ENCODE assay signal across 9 cellular contexts in genomic region chr16:2194166-2194834, GRCh38. TPM values are rescaled to one million over a fixed set of nuclear protein-coding genes. Genes with fewer than 3 reads are reported as not detected.
DNase-seq lines count a peak whose midpoint lies in the region; ATAC-seq and TF ChIP-seq lines count a peak whose summit lies in the region.
"Had no signal": no experiment of that assay in that cellular context is flagged by ENCODE, and none has a peak within 500 bp of the region (broad histone marks: within the 10 kb centered on the region; RNA-seq: fewer than 3 reads in every experiment).

No MANE protein-coding gene starts in this region.

- peak overlapping the region; percentile 73 for H3K4me3 Mint-ChIP-seq in neural crest cell

- H3K36me3 Mint-ChIP-seq in neural crest cell (ENCODE audit: low read depth), result no peaks in the 10 kb centered on the region

- no peak for TF ChIP-seq CTCF in neural crest cell (conservative IDR thresholded peaks at IDR 0.05)

- no peak for ATAC-seq in GM19023 (IDR thresholded peaks at IDR 0.05; ENCODE audit: unreplicated experiment)
- ATAC-seq in HG02763 (IDR thresholded peaks at IDR 0.05; ENCODE audit: unreplicated experiment), result no peak

- H3K9me3 Mint-ChIP-seq in neural crest cell, result no peaks in the 10 kb centered on the region

- DNase-seq in NCI-H748 (lab: John Stamatoyannopoulos, UW; ENCODE audit: unreplicated experiment) (peak; percentile 39), NCI-H748 treated with DMSO at 0.1 percent for 48 hours (lab: John Stamatoyannopoulos, UW) (no peak), M059J (ENCODE audit: low read depth) (peak; percentile 90), amniotic epithelial cell (ENCODE audit: low read depth) (peak; percentile 78), neural crest cell (ENCODE audit: low read depth, low spot score) (no peak), NCI-H510A treated with DMSO at 0.1 percent for 48 hours (lab: John Stamatoyannopoulos, UW) (no peak)
- DNase-seq: heart right ventricle had no signal

- H3K4me1 Mint-ChIP-seq in neural crest cell, result peaks cover 14% of the 10 kb centered on the region

- H3K27me3 Mint-ChIP-seq in neural crest cell (ENCODE audit: low read depth), result peaks cover 19% of the 10 kb centered on the region

- H3K27ac Mint-ChIP-seq in neural crest cell (ENCODE audit: unreplicated experiment), result no peak overlapping the region

RNA-seq across cellular contexts. Expression of gene CASKIN1, which starts 2.1 kb away (rescaled TPM):
- not detected in 2 replicates for total RNA-seq in M059J (2014; rRNA removed; shearing (Covaris generic))
- 18.9 and 20.2 TPM in 2 replicates for total RNA-seq in neural crest cell

RNA-seq across cellular contexts. Expression of gene MLST8, which starts 11.0 kb away (rescaled TPM):
- 18.9 and 26.5 TPM in 2 replicates for total RNA-seq in M059J (2014; rRNA removed; shearing (Covaris generic))
- 68.1 and 69.2 TPM in 2 replicates for total RNA-seq in neural crest cell

RNA-seq across cellular contexts. Expression of gene BRICD5, which starts 16.4 kb away (rescaled TPM):
- total RNA-seq in M059J (2014; rRNA removed; shearing (Covaris generic)), result 0.10 and 0.89 TPM in 2 replicates
- total RNA-seq in neural crest cell, result 31.2 and 32.0 TPM in 2 replicates

RNA-seq across cellular contexts. Expression of gene PGP, which starts 20.3 kb away (rescaled TPM):
- 23.9 and 32.7 TPM in 2 replicates for total RNA-seq in M059J (2014; rRNA removed; shearing (Covaris generic))
- 47.3 and 50.2 TPM in 2 replicates for total RNA-seq in neural crest cell

RNA-seq across cellular contexts. Expression of gene E4F1, which starts 29.1 kb away (rescaled TPM):
- total RNA-seq in M059J (2014; rRNA removed; shearing (Covaris generic)), result 9.6 and 20.1 TPM in 2 replicates
- 37.5 and 38.9 TPM in 2 replicates for total RNA-seq in neural crest cell

Comparison
In these comparisons a context has a peak if more than half of its experiments do, and no peak if none do; other contexts are left out.
1. DNase-seq: peak in NCI-H748 (single experiment), M059J (single experiment) and amniotic epithelial cell (single experiment); none in NCI-H748 treated with DMSO at 0.1 percent for 48 hours (single experiment), neural crest cell (single experiment) and NCI-H510A treated with DMSO at 0.1 percent for 48 hours (single experiment).
2. RNA of gene CASKIN1, which starts 2.1 kb away (total RNA-seq): 18.9 to 20.2 TPM in neural crest cell; not detected in M059J; every median in the first group is over 10 times any median in the second.
3. RNA of gene BRICD5, which starts 16.4 kb away (total RNA-seq): 31.2 to 32.0 TPM in neural crest cell; 0.10 to 0.89 TPM in M059J; every median in the first group is over 10 times any median in the second.